In genomic region chr5:158435161-158435616, GRCh38 we compare ENCODE assay signal across 8 cellular contexts.
DNase-seq lines count a peak whose midpoint lies in the region; ATAC-seq, FAIRE-seq and TF ChIP-seq lines count a peak whose summit lies in the region.

No MANE protein-coding gene starts in this region.

- no peak overlapping the region for H3K27ac ChIP-seq in CD8-positive, alpha-beta T cell (ENCODE audit: low read depth, low read length)
- H3K27ac ChIP-seq in GM12878 (ENCODE audit: control insufficient read depth, insufficient read depth) (no peak overlapping the region), hepatocyte (no peak overlapping the region)

- peak; percentile 82 for ATAC-seq in CD8-positive, alpha-beta T cell
- peak; percentile 78 for ATAC-seq in GM21381 (IDR thresholded peaks at IDR 0.05; ENCODE audit: unreplicated experiment)
- peak; percentile 85 for ATAC-seq in GM12878

- SMC1A ChIA-PET in GM12878 (lab: Charles Lee; ENCODE audit: uncharacterized antibody, unreplicated experiment) = interaction anchor here (0.6 to 5.3 kb wide), 19 partner anchors 8 to 656 kb away, joined by 3 to 62 read pairs (median 5); no protein-coding TSS in a partner anchor

- FAIRE-seq in GM12878 (lab: Jason Lieb, UNC) (no peak), D721Med (lab: Jason Lieb, UNC) (no peak)

- H3K36me3 Mint-ChIP-seq in CD8-positive, alpha-beta T cell = no peaks in the 10 kb centered on the region

- no peaks in the 10 kb centered on the region for H3K36me3 ChIP-seq in CD8-positive, alpha-beta T cell (ENCODE audit: insufficient read depth, low read length)
- H3K36me3 ChIP-seq in GM12878 (ENCODE audit: control insufficient read depth in 2 of 2, insufficient read depth in 2 of 2, low read length in 1 of 2) = no peaks in the 10 kb centered on the region
- H3K36me3 ChIP-seq in hepatocyte (replicated peaks; ENCODE audit: insufficient read depth, low read depth) = no peaks in the 10 kb centered on the region

- no peaks in the 10 kb centered on the region for H3K9me3 ChIP-seq in CD8-positive, alpha-beta T cell (ENCODE audit: low read length)
- peaks cover under 1% of the 10 kb centered on the region; the same call in 1 of the 3 replicates for H3K9me3 ChIP-seq in GM12878 (replicated peaks; ENCODE audit: control insufficient read depth, insufficient read depth, low read length)
- H3K9me3 ChIP-seq in hepatocyte (ENCODE audit: low read depth) = no peaks in the 10 kb centered on the region

- H3K4me2 ChIP-seq in GM12878 (ENCODE audit: control insufficient read depth, insufficient read depth) (peak overlapping the region; percentile 57), hepatocyte (no peak overlapping the region)

- no peaks in the 10 kb centered on the region for H3K27me3 ChIP-seq in CD8-positive, alpha-beta T cell (ENCODE audit: insufficient read depth, low read length)
- H3K27me3 ChIP-seq in GM12878 (replicated peaks in 1 of 2; ENCODE audit: control insufficient read depth in 2 of 2, insufficient read depth in 2 of 2, low read length in 1 of 2) (no peaks in the 10 kb centered on the region), hepatocyte (no peaks in the 10 kb centered on the region)

- TF ChIP-seq POLR2A in GM12878 (IDR thresholded peaks at IDR 0.05; ENCODE audit: low read depth, low read length) = no peak

- no peak for TF ChIP-seq CTCF in CD8-positive, alpha-beta T cell (IDR thresholded peaks at IDR 0.05)
- TF ChIP-seq CTCF in GM12878 (IDR thresholded peaks at IDR 0.05 in 2 of 3, conservative IDR thresholded peaks at IDR 0.05 in 1 of 3; ENCODE audit: control insufficient read depth in 2 of 3, extremely low read depth in 1 of 3, insufficient read depth in 1 of 3, low read depth in 3 of 3, low read length in 3 of 3) (no peak), hepatocyte (IDR thresholded peaks at IDR 0.05; ENCODE audit: poor library complexity) (no peak), D721Med (IDR thresholded peaks at IDR 0.05; ENCODE audit: insufficient read depth, missing control alignments) (no peak)

- in situ Hi-C loops in GM12878 (cut with MboI) = no loop called here

- H3K27ac Mint-ChIP-seq in CD8-positive, alpha-beta T cell = peak overlapping the region; percentile 86

- CTCF ChIA-PET in CD8-positive, alpha-beta T cell (lab: Charles Lee) = interaction anchor here (0.6 to 1.4 kb wide), 3 partner anchors 196 to 1539 kb away, joined by 3 to 4 read pairs (median 3); no protein-coding TSS in a partner anchor
- CTCF ChIA-PET in GM12878 (lab: Yijun Ruan, JAX) = interaction anchor here (0.6 to 1.8 kb wide), 6 partner anchors 12 to 78 kb away, joined by 3 to 7 read pairs (median 4); no protein-coding TSS in a partner anchor

- no peaks in the 10 kb centered on the region for H3K27me3 Mint-ChIP-seq in CD8-positive, alpha-beta T cell (ENCODE audit: low read depth)

- 0% methylated on average over 4 of the region's 4 CpGs for WGBS in GM12878 (ENCODE audit: insufficient coverage, insufficient replicate concordance, low lambda C conversion rate, missing lambda C conversion rate)
- WGBS in hepatocyte (ENCODE audit: low lambda C conversion rate, missing lambda C conversion rate) = 70% methylated on average over 4 of the region's 4 CpGs

- peak in 1 of 7 experiments; percentile 7 for DNase-seq in CD8-positive, alpha-beta T cell
- peak; percentile 80 for DNase-seq in HT1080 (ENCODE audit: low read depth)
- DNase-seq in GM12878 (ENCODE audit: low read depth, low spot score) = peak; percentile 47
- no peak for DNase-seq in NCI-H748 treated with DMSO at 0.1 percent for 48 hours (lab: John Stamatoyannopoulos, UW)
- no peak for DNase-seq in hepatocyte (ENCODE audit: low spot score)
- no peak for DNase-seq in UCSD-AML1 (lab: John Stamatoyannopoulos, UW; ENCODE audit: unreplicated experiment)
- no peak for DNase-seq in D721Med (ENCODE audit: insufficient read length, low spot score)

- H3K4me1 Mint-ChIP-seq in CD8-positive, alpha-beta T cell (ENCODE audit: low read depth) = peaks cover 65% of the 10 kb centered on the region

- peak overlapping the region; percentile 61 for H3K4me3 Mint-ChIP-seq in CD8-positive, alpha-beta T cell

- H3K4me3 ChIP-seq in CD8-positive, alpha-beta T cell (ENCODE audit: low read depth, low read length) = no peak overlapping the region
- H3K4me3 ChIP-seq in GM12878 (no peak overlapping the region), hepatocyte (no peak overlapping the region)

- H3K4me1 ChIP-seq in CD8-positive, alpha-beta T cell (ENCODE audit: insufficient read depth, low read length) = peaks cover 44% of the 10 kb centered on the region
- H3K4me1 ChIP-seq in GM12878 (ENCODE audit: control insufficient read depth, insufficient read depth, low read length) (peaks cover 20% of the 10 kb centered on the region), hepatocyte (ENCODE audit: insufficient read depth) (no peaks in the 10 kb centered on the region)

- intact Hi-C loops in CD8-positive, alpha-beta T cell (cut with DNase I, micrococcal nuclease) = loop anchor here in 1 of 2 experiments (10.0 kb wide), 1 partner anchor 670 kb away; no protein-coding TSS in a partner anchor
- intact Hi-C loops in GM12878 (cut with micrococcal nuclease; ENCODE audit: unreplicated experiment) = no loop called here

- POLR2A ChIA-PET in CD8-positive, alpha-beta T cell (lab: Charles Lee) = no interaction called here
- POLR2A ChIA-PET in GM12878 (lab: Charles Lee) = interaction anchor here (0.6 to 1.8 kb wide), 7 partner anchors 13 to 279 kb away, joined by 3 to 6 read pairs (median 4); no protein-coding TSS in a partner anchor

- H3K9me2 ChIP-seq in hepatocyte (replicated peaks; ENCODE audit: insufficient read depth) = no peaks in the 10 kb centered on the region

- no peaks in the 10 kb centered on the region for H3K9me3 Mint-ChIP-seq in CD8-positive, alpha-beta T cell

- no peak for TF ChIP-seq EP300 in GM12878 (IDR thresholded peaks at IDR 0.05; ENCODE audit: borderline replicate concordance in 1 of 2, control insufficient read depth in 1 of 2, low read depth in 2 of 2, low read length in 2 of 2)

- no TSS peak for BruUV-seq in GM12878 (replicated peaks; lab: Mats Ljungman, UMichigan)

- H3K9ac ChIP-seq in GM12878 (ENCODE audit: control insufficient read depth, insufficient read depth, low read length) = no peak overlapping the region

- TF ChIP-seq RAD21 in GM12878 (IDR thresholded peaks at IDR 0.05; ENCODE audit: insufficient read depth, low read depth, low read length) = no peak

- H3K79me2 ChIP-seq in GM12878 (ENCODE audit: control insufficient read depth, insufficient read depth, low read length) (no peaks in the 10 kb centered on the region), hepatocyte (no peaks in the 10 kb centered on the region)

- H2AFZ ChIP-seq in GM12878 (ENCODE audit: control insufficient read depth, low read depth, low read length) = peak overlapping the region; percentile 82
- no peak overlapping the region for H2AFZ ChIP-seq in hepatocyte

- H4K20me1 ChIP-seq in GM12878 (ENCODE audit: control insufficient read depth, insufficient read depth) (no peaks in the 10 kb centered on the region), hepatocyte (ENCODE audit: insufficient read depth, poor library complexity, severe bottlenecking) (no peaks in the 10 kb centered on the region)

- RAD21 ChIA-PET in GM12878 (lab: Charles Lee; ENCODE audit: unreplicated experiment) = interaction anchor here (0.6 to 4.0 kb wide), 11 partner anchors 23 to 672 kb away, joined by 3 to 34 read pairs (median 3); no protein-coding TSS in a partner anchor

TF ChIP-seq in GM12878, 131 proteins besides CTCF, POLR2A, EP300 and RAD21 (continues in another document):
- TF ChIP-seq HDGF (IDR thresholded peaks at IDR 0.05) (no peak), NRF1 (conservative IDR thresholded peaks at IDR 0.05; ENCODE audit: low read depth, low read length) (no peak), ATF7 (IDR thresholded peaks at IDR 0.05; ENCODE audit: low read depth) (no peak), ZBTB33 (IDR thresholded peaks at IDR 0.05) (no peak), SUZ12 (IDR thresholded peaks at IDR 0.05; ENCODE audit: unreplicated experiment) (no peak), HCFC1 (IDR thresholded peaks at IDR 0.05; ENCODE audit: low read length) (no peak), RELA (IDR thresholded peaks at IDR 0.05; ENCODE audit: borderline replicate concordance, partially characterized antibody) (no peak), GATAD2B (conservative IDR thresholded peaks at IDR 0.05; ENCODE audit: low read depth) (0 out of 2 replicates have a peak, but pooled peaks have one; percentile 35)

Comparison
In these comparisons a context has a peak if more than half of its experiments do, and no peak if none do; other contexts are left out.
1. DNase-seq: peak in HT1080 (single experiment) and GM12878 (single experiment); none in NCI-H748 treated with DMSO at 0.1 percent for 48 hours (single experiment), hepatocyte (single experiment), UCSD-AML1 (single experiment) and D721Med (single experiment).
2. Peak in every context shown above with its lines, with median percentiles within 50 percentile points of each other: ATAC-seq.